Comparison of ENCODE assay signal across 8 cellular contexts in the genomic region with DNA sequence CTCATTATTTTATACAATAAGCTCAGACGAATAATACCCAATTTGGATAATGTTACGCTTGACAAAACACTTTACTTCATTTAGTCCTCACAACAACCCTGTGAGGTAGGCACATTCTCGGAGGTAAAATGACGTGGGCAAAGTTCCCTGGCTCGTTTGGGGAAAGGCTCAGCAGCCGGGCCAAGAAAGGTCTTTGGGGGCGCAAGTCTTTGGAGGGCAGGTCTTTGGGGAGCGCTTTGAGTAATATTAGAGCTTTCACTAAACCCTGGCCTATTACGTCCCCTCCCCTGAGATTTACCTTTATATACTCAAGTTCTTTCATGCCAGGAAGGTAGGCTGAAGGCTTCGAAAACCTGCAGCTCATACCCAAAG. TPM values are rescaled to one million over a fixed set of nuclear protein-coding genes. Genes with fewer than 3 reads are reported as not detected.
DNase-seq lines count a peak whose midpoint lies in the region; ATAC-seq, FAIRE-seq and TF ChIP-seq lines count a peak whose summit lies in the region.

No MANE protein-coding gene starts in this region.

- no peaks in the 10 kb centered on the region for H4K20me1 ChIP-seq in GM12878 (ENCODE audit: control insufficient read depth, insufficient read depth)

- TF ChIP-seq CTCF in GM12878 (IDR thresholded peaks at IDR 0.05 in 2 of 3, conservative IDR thresholded peaks at IDR 0.05 in 1 of 3; ENCODE audit: control insufficient read depth in 2 of 3, extremely low read depth in 1 of 3, insufficient read depth in 1 of 3, low read depth in 3 of 3, low read length in 3 of 3) (no peak), left lung (IDR thresholded peaks at IDR 0.05) (no peak), thyroid gland (IDR thresholded peaks at IDR 0.05) (no peak)

- intact Hi-C loops in GM12878 (cut with micrococcal nuclease; ENCODE audit: unreplicated experiment) (loop anchor here (2.0 to 5.0 kb wide), 2 partner anchors 119 to 503 kb away; a partner anchor contains a TSS), left lung (cut with DNase I) (no loop called here), thyroid gland (cut with DNase I) (loop anchor here (10.0 kb wide), 1 partner anchor 505 kb away; a partner anchor contains a TSS)

- H2AFZ ChIP-seq in GM12878 (ENCODE audit: control insufficient read depth, low read depth, low read length), result peak overlapping the region; percentile 97

- TF ChIP-seq POLR2A in GM12878 (IDR thresholded peaks at IDR 0.05; ENCODE audit: low read depth, low read length), result no peak
- no peak for TF ChIP-seq POLR2A in thyroid gland (IDR thresholded peaks at IDR 0.05)

- H3K9ac ChIP-seq in GM12878 (ENCODE audit: control insufficient read depth, insufficient read depth, low read length), result peak overlapping the region; percentile 79

- no peak for FAIRE-seq in GM12878 (lab: Jason Lieb, UNC)

- POLR2A ChIA-PET in GM12878 (lab: Charles Lee), result interaction anchor here (0.7 to 1.3 kb wide), 4 partner anchors 12 to 981 kb away, joined by 3 to 5 read pairs (median 3); no protein-coding TSS in a partner anchor

- DNase-seq in DMS 273 (lab: John Stamatoyannopoulos, UW; ENCODE audit: unreplicated experiment) (peak; percentile 48), HuH-7 (ENCODE audit: low spot score) (peak; percentile 6), GM12878 (ENCODE audit: low read depth, low spot score) (no peak), left lung (no peak), thyroid gland (peak; percentile 23 to 35), NCI-H1105 (lab: John Stamatoyannopoulos, UW) (no peak)

- no peaks in the 10 kb centered on the region for H3K4me1 ChIP-seq in GM12878 (ENCODE audit: control insufficient read depth, insufficient read depth, low read length)
- H3K4me1 ChIP-seq in left lung, result peaks cover 0 to 47% of the 10 kb centered on the region in 2 donors
- H3K4me1 ChIP-seq in thyroid gland, result peaks cover 9 to 16% of the 10 kb centered on the region in 2 donors

- BruUV-seq in GM12878 (replicated peaks; lab: Mats Ljungman, UMichigan), result TSS peak; percentile 83

- peaks cover 11% of the 10 kb centered on the region for H3K79me2 ChIP-seq in GM12878 (ENCODE audit: control insufficient read depth, insufficient read depth, low read length)

- H3K9me3 ChIP-seq in GM12878 (replicated peaks; ENCODE audit: control insufficient read depth, insufficient read depth, low read length), result no peaks in the 10 kb centered on the region
- H3K9me3 ChIP-seq in left lung, result no peaks in the 10 kb centered on the region
- no peaks in the 10 kb centered on the region for H3K9me3 ChIP-seq in thyroid gland

- TF ChIP-seq EP300 in GM12878 (IDR thresholded peaks at IDR 0.05; ENCODE audit: borderline replicate concordance in 1 of 2, control insufficient read depth in 1 of 2, low read depth in 2 of 2, low read length in 2 of 2), result no peak

- in situ Hi-C loops in GM12878 (cut with MboI), result no loop called here

- H3K27me3 ChIP-seq in GM12878 (replicated peaks in 1 of 2; ENCODE audit: control insufficient read depth in 2 of 2, insufficient read depth in 2 of 2, low read length in 1 of 2), result no peaks in the 10 kb centered on the region
- no peaks in the 10 kb centered on the region for H3K27me3 ChIP-seq in left lung
- no peaks in the 10 kb centered on the region for H3K27me3 ChIP-seq in thyroid gland

- H3K4me3 ChIP-seq in GM12878 (peak overlapping the region; percentile 89), left lung (peak overlapping the region; percentile 68 to 73), thyroid gland (replicated peaks in 1 of 3) (peak overlapping the region; percentile 46 to 90 (median 86))

- H3K4me2 ChIP-seq in GM12878 (ENCODE audit: control insufficient read depth, insufficient read depth), result peak overlapping the region; percentile 72

- 0% methylated on average over 10 of the region's 10 CpGs for WGBS in GM12878 (ENCODE audit: insufficient coverage, insufficient replicate concordance, low lambda C conversion rate, missing lambda C conversion rate)
- WGBS in thyroid gland, 2 donors, result 12 to 16% methylated on average over 10 of the region's 10 CpGs

- CTCF ChIA-PET in GM12878 (lab: Yijun Ruan, JAX), result interaction anchor here (0.6 to 1.6 kb wide), 3 partner anchors 10 to 436 kb away, joined by 3 to 5 read pairs (median 3); no protein-coding TSS in a partner anchor

- H3K27ac ChIP-seq in GM12878 (ENCODE audit: control insufficient read depth, insufficient read depth) (peak overlapping the region; percentile 89), left lung (peak overlapping the region; percentile 96 to 97), thyroid gland (peak overlapping the region in 2 of 3 donors; percentile 93 to 98)

- ATAC-seq in GM12878 (peak; percentile 3), left lung (no peak), GM21825 (IDR thresholded peaks at IDR 0.05; ENCODE audit: unreplicated experiment) (no peak), GM19467 (IDR thresholded peaks at IDR 0.05; ENCODE audit: unreplicated experiment) (no peak)

- no peak for TF ChIP-seq RAD21 in GM12878 (IDR thresholded peaks at IDR 0.05; ENCODE audit: insufficient read depth, low read depth, low read length)

- SMC1A ChIA-PET in GM12878 (lab: Charles Lee; ENCODE audit: uncharacterized antibody, unreplicated experiment), result interaction anchor here (0.5 to 0.6 kb wide), 2 partner anchors 526 to 986 kb away, joined by 4 read pairs; no protein-coding TSS in a partner anchor

- H3K36me3 ChIP-seq in GM12878 (ENCODE audit: control insufficient read depth in 2 of 2, insufficient read depth in 2 of 2, low read length in 1 of 2) (no peaks in the 10 kb centered on the region), left lung (no peaks in the 10 kb centered on the region), thyroid gland (no peaks in the 10 kb centered on the region)

- RAD21 ChIA-PET in GM12878 (lab: Charles Lee; ENCODE audit: unreplicated experiment), result no interaction called here

TF ChIP-seq in GM12878, 131 proteins besides CTCF, POLR2A, EP300 and RAD21:
- TF ChIP-seq LARP7 (IDR thresholded peaks at IDR 0.05) (no peak), PML (IDR thresholded peaks at IDR 0.05; ENCODE audit: low read length) (0 out of 2 replicates have a peak, but pooled peaks have one; percentile 7)
- TF ChIP-seq, protein P1, sequence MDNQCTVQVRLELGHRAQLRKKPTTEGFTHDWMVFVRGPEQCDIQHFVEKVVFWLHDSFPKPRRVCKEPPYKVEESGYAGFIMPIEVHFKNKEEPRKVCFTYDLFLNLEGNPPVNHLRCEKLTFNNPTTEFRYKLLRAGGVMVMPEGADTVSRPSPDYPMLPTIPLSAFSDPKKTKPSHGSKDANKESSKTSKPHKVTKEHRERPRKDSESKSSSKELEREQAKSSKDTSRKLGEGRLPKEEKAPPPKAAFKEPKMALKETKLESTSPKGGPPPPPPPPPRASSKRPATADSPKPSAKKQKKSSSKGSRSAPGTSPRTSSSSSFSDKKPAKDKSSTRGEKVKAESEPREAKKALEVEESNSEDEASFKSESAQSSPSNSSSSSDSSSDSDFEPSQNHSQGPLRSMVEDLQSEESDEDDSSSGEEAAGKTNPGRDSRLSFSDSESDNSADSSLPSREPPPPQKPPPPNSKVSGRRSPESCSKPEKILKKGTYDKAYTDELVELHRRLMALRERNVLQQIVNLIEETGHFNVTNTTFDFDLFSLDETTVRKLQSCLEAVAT (IDR thresholded peaks at IDR 0.05), result no peak

RNA-seq across cellular contexts. Expression of a gene that starts 0.4 kb away (rescaled TPM):
- 1.5 and 2.0 TPM in 2 replicates for total RNA-seq in GM12878 (2013; cell fraction: nucleolus; rRNA removed)
- total RNA-seq in GM12878 (2014; rRNA removed) (0.98 and 1.5 TPM in 2 replicates), GM12878 (2014; rRNA removed; fragmentation: Illumina TruSeq; extraction: Trizol) (0.81 and 1.0 TPM in 2 replicates), GM12878 (2021) (0.88 and 1.7 TPM in 2 replicates), left lung (1 to 10 TPM; 2.3 to 4.0 TPM), thyroid gland (10 to 100 TPM in 1 of 4 donors, 1 to 10 TPM in 3; 6.9 to 10.6 (median 8.1) TPM)
- polyA plus RNA-seq in GM12878 (2011; ENCODE audit: low read depth), result 0.87 TPM
- polyA plus RNA-seq in GM12878 (2011; rRNA removed) (1.0 and 1.1 TPM in 2 replicates), GM12878 (2014; fragmentation: Illumina TruSeq; extraction: Trizol) (0.72 and 1.2 TPM in 2 replicates), GM12878 (2014; fragmentation: Nextera tagmentation; extraction: Ambion mirVana) (under 1 TPM; 0.39 to 0.84 TPM), GM12878 (2014; rRNA removed) (0.71 and 1.4 TPM in 2 replicates), GM12878 (2016; fragmentation: Nextera tagmentation; extraction: Ambion mirVana) (1 to 10 TPM in 1 of 2 experiments, under 1 TPM in 1; 1.00 to 1.8 TPM)
- polyA plus RNA-seq in GM12878 (2011; cell fraction: cytosol; rRNA removed), result 0.72 and 1.0 TPM in 2 replicates
- polyA plus RNA-seq in GM12878 (2011; cell fraction: nucleus; rRNA removed), result 0.54 and 0.92 TPM in 2 replicates
- 0.81 and 1.2 TPM in 2 replicates for polyA plus RNA-seq in GM12878 (2012)
- 0.73 and 0.98 TPM in 2 replicates for polyA minus RNA-seq in GM12878 (2011; rRNA and poly(A)+ RNA removed)
- 0.53 TPM in 1 of 2 replicates, not detected in the other for polyA minus RNA-seq in GM12878 (2011; cell fraction: cytosol; rRNA and poly(A)+ RNA removed)
- 0.97 and 1.1 TPM in 2 replicates for polyA minus RNA-seq in GM12878 (2011; cell fraction: nucleus; rRNA and poly(A)+ RNA removed)

RNA-seq across cellular contexts. Expression of a gene that starts 0.8 kb away (rescaled TPM):
- 158 and 180 TPM in 2 replicates for total RNA-seq in GM12878 (2013; cell fraction: nucleolus; rRNA removed)
- total RNA-seq in GM12878 (2014; rRNA removed) (32.5 and 37.7 TPM in 2 replicates), GM12878 (2014; rRNA removed; fragmentation: Illumina TruSeq; extraction: Trizol) (33.9 and 34.6 TPM in 2 replicates), GM12878 (2021) (30.7 and 36.4 TPM in 2 replicates), left lung (10 to 100 TPM; 42.5 to 49.2 TPM), thyroid gland (10 to 100 TPM; 33.2 to 70.3 (median 38.6) TPM)
- 22.7 TPM for polyA plus RNA-seq in GM12878 (2011; ENCODE audit: low read depth)
- polyA plus RNA-seq in GM12878 (2011; rRNA removed) (43.4 and 49.5 TPM in 2 replicates), GM12878 (2014; fragmentation: Illumina TruSeq; extraction: Trizol) (49.9 and 59.8 TPM in 2 replicates), GM12878 (2014; fragmentation: Nextera tagmentation; extraction: Ambion mirVana) (10 to 100 TPM; 42.7 to 59.9 TPM), GM12878 (2014; rRNA removed) (26.9 and 33.6 TPM in 2 replicates), GM12878 (2016; fragmentation: Nextera tagmentation; extraction: Ambion mirVana) (10 to 100 TPM; 46.3 to 51.9 TPM)
- 37.3 and 48.6 TPM in 2 replicates for polyA plus RNA-seq in GM12878 (2011; cell fraction: cytosol; rRNA removed)
- polyA plus RNA-seq in GM12878 (2011; cell fraction: nucleus; rRNA removed), result 34.3 and 34.7 TPM in 2 replicates
- polyA plus RNA-seq in GM12878 (2012), result 28.5 and 29.6 TPM in 2 replicates
- polyA minus RNA-seq in GM12878 (2011; rRNA and poly(A)+ RNA removed), result 50.0 and 55.0 TPM in 2 replicates
- 17.6 and 20.6 TPM in 2 replicates for polyA minus RNA-seq in GM12878 (2011; cell fraction: cytosol; rRNA and poly(A)+ RNA removed)
- polyA minus RNA-seq in GM12878 (2011; cell fraction: nucleus; rRNA and poly(A)+ RNA removed), result 84.9 and 115 TPM in 2 replicates

Comparison
In these comparisons a context has a peak if more than half of its experiments do, and no peak if none do; other contexts are left out.
1. DNase-seq: peak in DMS 273 (single experiment), HuH-7 (single experiment) and thyroid gland (2 of 2); none in GM12878 (single experiment), left lung (0 of 2) and NCI-H1105 (single experiment).
2. intact Hi-C loops: an anchor here in GM12878 (2.0 to 5.0 kb wide) and thyroid gland (10.0 kb wide); none called in left lung.
3. Peak in every context shown above with its lines, with median percentiles within 50 percentile points of each other: H3K27ac ChIP-seq and H3K4me3 ChIP-seq.